Comparison of ENCODE assay signal across 30 cellular contexts in genomic region chr7:157423886-157424565, GRCh38.
"Had no signal": no experiment of that assay in that cellular context is flagged by ENCODE, and none has a peak within 500 bp of the region (broad histone marks: within the 10 kb centered on the region; RNA-seq: fewer than 3 reads in every experiment).

No MANE protein-coding gene starts in this region.

- FAIRE-seq: astrocyte, RCC 7860, TTC549 had no signal

- H3K36me3 ChIP-seq: MG63 had no signal

- H3K27ac ChIP-seq: SK-N-MC had no signal

- H3K27me3 ChIP-seq: MG63 had no signal

- H3K9me3 ChIP-seq: MG63 had no signal

- ATAC-seq: activated naive CD4-positive, alpha-beta T cell treated with anti-CD3 and anti-CD28 coated beads, Interleukin-2, amount 50 U/mL, for 72 hours; activated naive CD8-positive, alpha-beta T cell treated with anti-CD3 and anti-CD28 coated beads, Interleukin-2, amount 50 U/mL, for 24 hours; activated T-cell treated with anti-CD3 and anti-CD28 coated beads, Interleukin-2, amount 50 U/mL, for 4 hours; PC-3; T-cell had no signal

- DNase-seq: activated CD4-positive, alpha-beta memory T cell treated with anti-CD3 and anti-CD28 coated beads for 36 hours; activated CD4-positive, alpha-beta T cell treated with anti-CD3 and anti-CD28 coated beads, Interleukin-2, amount 10 ng/mL, durations not matched to agents 7 days and 5 days; activated CD4-positive, CD25-positive, alpha-beta regulatory T cell; activated CD8-positive, alpha-beta memory T cell treated with anti-CD3 and anti-CD28 coated beads for 24 hours; activated effector memory CD4-positive, alpha-beta T cell treated with anti-CD3 and anti-CD28 coated beads, Interleukin-2, amount 50 U/mL, for 16 hours; activated naive CD4-positive, alpha-beta T cell treated with Interleukin-2 at 50 U/mL for 16 hours; activated naive CD8-positive, alpha-beta T cell treated with anti-CD3 and anti-CD28 coated beads, Interleukin-2, amount 50 U/mL, for 24 hours; activated T-cell treated with anti-CD3 and anti-CD28 coated beads, Interleukin-2, amount 50 U/mL, for 4 hours; amniotic stem cell; MG63; MV-4-11; NCI-H1092 treated with DMSO at 0.1 percent for 48 hours; NCI-H1417 treated with DMSO at 0.1 percent for 48 hours; NCI-H1694; NCI-H2029; NCI-H2107; NCI-H2171 treated with DMSO at 0.1 percent for 48 hours; NCI-H226; NCI-H526; NCI-H774; NK-92 treated with Interleukin-12 subunit alpha and Interleukin-12 subunit beta, amount 100 ng/mL, for 24 hours; PC-3; T-cell; T-helper 2 cell; T1000 had no signal

- H3K4me3 ChIP-seq: MG63, SK-N-MC had no signal
